21 cellular contexts compared by ENCODE assay signal in the genomic region with DNA sequence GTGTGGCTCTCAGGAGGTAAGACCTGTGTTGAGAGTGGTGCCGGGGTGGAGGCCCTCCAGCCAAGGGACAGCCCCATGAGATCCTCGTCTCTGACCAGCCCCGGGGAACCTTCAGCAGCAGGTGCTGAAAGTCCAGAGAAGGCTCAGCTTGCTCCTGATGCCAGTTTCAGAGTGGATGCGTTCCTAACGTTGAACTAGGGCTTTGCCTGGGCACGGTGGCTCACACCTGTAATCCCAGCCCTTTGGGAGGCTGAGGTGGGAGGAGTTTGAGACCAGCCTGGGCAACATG. TPM values are rescaled to one million over a fixed set of nuclear protein-coding genes. Genes with fewer than 3 reads are reported as not detected.
DNase-seq lines count a peak whose midpoint lies in the region; ATAC-seq, FAIRE-seq and TF ChIP-seq lines count a peak whose summit lies in the region.
"Had no signal": no experiment of that assay in that cellular context is flagged by ENCODE, and none has a peak within 500 bp of the region (broad histone marks: within the 10 kb centered on the region; RNA-seq: fewer than 3 reads in every experiment).

No MANE protein-coding gene starts in this region.

- peak overlapping the region in 1 of 3 experiments; percentile 34 for H3K4me3 ChIP-seq in keratinocyte (ENCODE audit: control insufficient read depth in 2 of 3, extremely low read depth in 1 of 3, insufficient read depth in 2 of 3, low read depth in 1 of 3, low read length in 3 of 3)
- no peak overlapping the region for H3K4me3 ChIP-seq in small intestine (ENCODE audit: low read depth in 1 of 2, low read length in 2 of 2)
- no peak overlapping the region for H3K4me3 ChIP-seq in neural progenitor cell
- no peak overlapping the region for H3K4me3 ChIP-seq in kidney (ENCODE audit: low read length in 2 of 2)
- H3K4me3 ChIP-seq: gastrocnemius medialis, left ventricle myocardium inferior had no signal

- H3K36me3 Mint-ChIP-seq in Calu3 (ENCODE audit: insufficient read depth, unreplicated experiment) (peaks cover 30% of the 10 kb centered on the region), neural progenitor cell (no peaks in the 10 kb centered on the region)
- H3K36me3 Mint-ChIP-seq: activated CD8-positive, alpha-beta memory T cell treated with anti-CD3 and anti-CD28 coated beads, Interleukin-2, amount 10 ng/mL, durations not matched to agents 7 days and 5 days; brain; CD4-positive, CD25-positive, alpha-beta regulatory T cell had no signal

- FAIRE-seq in keratinocyte (lab: Jason Lieb, UNC) (no peak), small intestine (lab: Jason Lieb, UNC) (no peak), kidney (lab: Jason Lieb, UNC) (no peak)

- H3K27ac ChIP-seq in VCaP (peak overlapping the region; percentile 77), keratinocyte (ENCODE audit: control insufficient read depth, insufficient read depth, low read length) (peak overlapping the region; percentile 87), small intestine (ENCODE audit: low read depth in 1 of 2, low read length in 1 of 2) (peak overlapping the region; percentile 65 to 66), neural progenitor cell (no peak overlapping the region), kidney (ENCODE audit: low read depth in 2 of 2, low read length in 2 of 2) (no peak overlapping the region)

- H4K20me1 ChIP-seq in keratinocyte (ENCODE audit: control insufficient read depth, extremely low read depth, insufficient read depth, low read length) (peaks cover 4% of the 10 kb centered on the region), neural progenitor cell (ENCODE audit: low read depth) (peaks cover 6% of the 10 kb centered on the region)

- no peaks in the 10 kb centered on the region for H3K9me3 ChIP-seq in keratinocyte (ENCODE audit: control insufficient read depth, low read depth, low read length)
- no peaks in the 10 kb centered on the region for H3K9me3 ChIP-seq in small intestine (ENCODE audit: control insufficient read depth, low read depth)
- no peaks in the 10 kb centered on the region for H3K9me3 ChIP-seq in neural progenitor cell (ENCODE audit: low read depth)
- H3K9me3 ChIP-seq in kidney (ENCODE audit: control insufficient read depth in 1 of 2, low read length in 2 of 2), result no peaks in the 10 kb centered on the region
- H3K9me3 ChIP-seq: gastrocnemius medialis, left ventricle myocardium inferior had no signal

- H3K27me3 Mint-ChIP-seq in Calu3 (ENCODE audit: unreplicated experiment), result no peaks in the 10 kb centered on the region
- peaks cover 4% of the 10 kb centered on the region for H3K27me3 Mint-ChIP-seq in neural progenitor cell (ENCODE audit: insufficient read depth, low read depth)
- H3K27me3 Mint-ChIP-seq: activated CD8-positive, alpha-beta memory T cell treated with anti-CD3 and anti-CD28 coated beads, Interleukin-2, amount 10 ng/mL, durations not matched to agents 7 days and 5 days had no signal

- H3K9me1 ChIP-seq in keratinocyte (ENCODE audit: control insufficient read depth, extremely low read depth, insufficient read depth, low read length), result no peaks in the 10 kb centered on the region

- intact Hi-C loops in Calu3 (cut with micrococcal nuclease; ENCODE audit: unreplicated experiment) (loop anchor here (2.0 to 10.0 kb wide), 2 partner anchors 30 to 70 kb away; partner anchors contain the start of gene BRI3), kidney (cut with DNase I) (no loop called here)

- H3K27ac Mint-ChIP-seq in Calu3 (ENCODE audit: unreplicated experiment) (peak overlapping the region; percentile 94), neural progenitor cell (no peak overlapping the region)
- H3K27ac Mint-ChIP-seq: activated CD8-positive, alpha-beta memory T cell treated with anti-CD3 and anti-CD28 coated beads, Interleukin-2, amount 10 ng/mL, durations not matched to agents 7 days and 5 days; activated T-helper 17 cell treated with anti-CD3 and anti-CD28 coated beads, Interleukin-2, amount 50 U/mL, for 72 hours; brain; CD4-positive, CD25-positive, alpha-beta regulatory T cell; dendritic cell treated with granulocyte-macrophage colony-stimulating factor and Interleukin-4, amounts not matched to agents 40 ng/mL and 50 ng/mL, for 4 days had no signal

- H3K9ac ChIP-seq in keratinocyte (ENCODE audit: control insufficient read depth, extremely low read depth, insufficient read depth, low read length), result peak overlapping the region; percentile 65
- H3K9ac ChIP-seq in neural progenitor cell, result no peak overlapping the region
- no peak overlapping the region for H3K9ac ChIP-seq in kidney (ENCODE audit: low read length in 2 of 2)

- peak overlapping the region; percentile 80 for H3K4me2 ChIP-seq in keratinocyte (ENCODE audit: control insufficient read depth, extremely low read depth, insufficient read depth, low read depth, low read length)
- H3K4me2 ChIP-seq in neural progenitor cell, result no peak overlapping the region

- H3K36me3 ChIP-seq in keratinocyte (ENCODE audit: control insufficient read depth in 2 of 2, extremely low read depth in 1 of 2, insufficient read depth in 2 of 2, low read length in 2 of 2), result peaks cover 9 to 18% of the 10 kb centered on the region in 2 experiments
- no peaks in the 10 kb centered on the region for H3K36me3 ChIP-seq in small intestine (ENCODE audit: control insufficient read depth in 2 of 2, insufficient read depth in 2 of 2, low read length in 2 of 2)
- H3K36me3 ChIP-seq in neural progenitor cell, result no peaks in the 10 kb centered on the region
- no peaks in the 10 kb centered on the region for H3K36me3 ChIP-seq in kidney (ENCODE audit: control insufficient read depth in 1 of 2, insufficient read depth in 2 of 2, low read length in 2 of 2)
- H3K36me3 ChIP-seq: gastrocnemius medialis, left ventricle myocardium inferior had no signal

- H2AFZ ChIP-seq in keratinocyte (ENCODE audit: control insufficient read depth, low read length) (no peak overlapping the region), neural progenitor cell (replicated peaks) (no peak overlapping the region)

- DNase-seq in Calu3 (no peak), keratinocyte (ENCODE audit: low read depth, low spot score) (no peak), small intestine (no peak), neural progenitor cell (ENCODE audit: low spot score) (no peak), NCI-H510A (lab: John Stamatoyannopoulos, UW) (no peak), kidney (no peak)
- DNase-seq: activated CD8-positive, alpha-beta memory T cell treated with anti-CD3 and anti-CD28 coated beads, Interleukin-2, amount 10 ng/mL, durations not matched to agents 7 days and 5 days; CD4-positive, CD25-positive, alpha-beta regulatory T cell; DMS79 treated with DMSO at 0.1 percent for 48 hours; gastrocnemius medialis; left ventricle myocardium inferior; naive B cell; NCI-H1694; NCI-H774; stimulated activated CD4-positive, alpha-beta T cell treated with anti-CD3 and anti-CD28 coated beads, Interleukin-2, amount 100 ng/mL, for 24 hours; stimulated activated naive CD4-positive, alpha-beta T cell treated with Interleukin-2 at 50 U/mL for 16 hours had no signal

- H3K27me3 ChIP-seq in keratinocyte (ENCODE audit: control insufficient read depth, extremely low read depth, insufficient read depth, low read length) (no peaks in the 10 kb centered on the region), small intestine (ENCODE audit: control insufficient read depth in 2 of 2, insufficient read depth in 2 of 2, low read length in 2 of 2) (no peaks in the 10 kb centered on the region), neural progenitor cell (no peaks in the 10 kb centered on the region)
- H3K27me3 ChIP-seq: gastrocnemius medialis had no signal

- no peaks in the 10 kb centered on the region for H3F3A ChIP-seq in neural progenitor cell (ENCODE audit: low read depth)

- H3K4me3 Mint-ChIP-seq in Calu3 (ENCODE audit: low read depth, unreplicated experiment) (peak overlapping the region; percentile 67), neural progenitor cell (no peak overlapping the region)
- H3K4me3 Mint-ChIP-seq: activated CD8-positive, alpha-beta memory T cell treated with anti-CD3 and anti-CD28 coated beads, Interleukin-2, amount 10 ng/mL, durations not matched to agents 7 days and 5 days; activated T-helper 17 cell treated with anti-CD3 and anti-CD28 coated beads, Interleukin-2, amount 50 U/mL, for 72 hours; brain; CD4-positive, CD25-positive, alpha-beta regulatory T cell; dendritic cell treated with granulocyte-macrophage colony-stimulating factor and Interleukin-4, amounts not matched to agents 40 ng/mL and 50 ng/mL, for 4 days; naive B cell had no signal

- no peaks in the 10 kb centered on the region for H3K9me3 Mint-ChIP-seq in Calu3 (ENCODE audit: low read depth, unreplicated experiment)
- H3K9me3 Mint-ChIP-seq in neural progenitor cell, result no peaks in the 10 kb centered on the region
- H3K9me3 Mint-ChIP-seq: activated T-helper 17 cell treated with anti-CD3 and anti-CD28 coated beads, Interleukin-2, amount 50 U/mL, for 72 hours; dendritic cell treated with granulocyte-macrophage colony-stimulating factor and Interleukin-4, amounts not matched to agents 40 ng/mL and 50 ng/mL, for 4 days had no signal

- H3K79me2 ChIP-seq in keratinocyte (ENCODE audit: control insufficient read depth, insufficient read depth, low read length) (peaks cover 38% of the 10 kb centered on the region), neural progenitor cell (ENCODE audit: low read depth) (peaks cover 5% of the 10 kb centered on the region)

- CTCF ChIA-PET in Calu3 (lab: Charles Lee), result interaction anchor here (0.5 to 1.9 kb wide), 4 partner anchors 29 to 65 kb away, joined by 3 to 6 read pairs (median 4); partner anchors contain the start of gene BAIAP2L1

- WGBS in small intestine, 3 donors, result 74 to 92% (median 89%) methylated on average over 6 of the region's 6 CpGs

- ATAC-seq in GM18502 (IDR thresholded peaks at IDR 0.05; ENCODE audit: poor library complexity, unreplicated experiment), result no peak
- ATAC-seq: activated CD8-positive, alpha-beta memory T cell treated with anti-CD3 and anti-CD28 coated beads, Interleukin-2, amount 10 ng/mL, durations not matched to agents 7 days and 5 days; activated T-helper 17 cell treated with anti-CD3 and anti-CD28 coated beads, Interleukin-2, amount 50 U/mL, for 72 hours; gastrocnemius medialis had no signal

- BruUV-seq in Calu3 (replicated peaks; lab: Mats Ljungman, UMichigan), result no TSS peak

- H3K4me1 ChIP-seq in keratinocyte (ENCODE audit: control insufficient read depth, extremely low read depth, insufficient read depth, low read length) (peaks cover 39% of the 10 kb centered on the region), small intestine (ENCODE audit: control insufficient read depth in 2 of 2, insufficient read depth in 1 of 2, low read depth in 1 of 2, low read length in 1 of 2) (peaks cover 0 to 5% of the 10 kb centered on the region in 2 donors), neural progenitor cell (no peaks in the 10 kb centered on the region), kidney (ENCODE audit: control insufficient read depth in 1 of 2, insufficient read depth in 1 of 2, low read depth in 1 of 2, low read length in 2 of 2) (peaks cover 0 to 3% of the 10 kb centered on the region in 2 donors)
- H3K4me1 ChIP-seq: gastrocnemius medialis had no signal

- TF ChIP-seq CTCF in Calu3 (IDR thresholded peaks at IDR 0.05; ENCODE audit: unreplicated experiment) (no peak), VCaP (conservative IDR thresholded peaks at IDR 0.05) (no peak), keratinocyte (optimal IDR thresholded peaks at IDR 0.05 in 1 of 3, IDR thresholded peaks at IDR 0.05 in 1 of 3, conservative IDR thresholded peaks at IDR 0.05 in 1 of 3; ENCODE audit: extremely low read depth in 1 of 3, insufficient read depth in 2 of 3, low read length in 3 of 3) (no peak), neural progenitor cell (IDR thresholded peaks at IDR 0.05) (no peak), kidney (IDR thresholded peaks at IDR 0.05; ENCODE audit: borderline replicate concordance, extremely low read depth, insufficient read depth) (no peak)

- H3K4me1 Mint-ChIP-seq in Calu3 (ENCODE audit: low read depth, unreplicated experiment), result peaks cover 36% of the 10 kb centered on the region
- peaks cover 5% of the 10 kb centered on the region for H3K4me1 Mint-ChIP-seq in neural progenitor cell
- H3K4me1 Mint-ChIP-seq: activated CD8-positive, alpha-beta memory T cell treated with anti-CD3 and anti-CD28 coated beads, Interleukin-2, amount 10 ng/mL, durations not matched to agents 7 days and 5 days; activated T-helper 17 cell treated with anti-CD3 and anti-CD28 coated beads, Interleukin-2, amount 50 U/mL, for 72 hours; brain; CD4-positive, CD25-positive, alpha-beta regulatory T cell; naive B cell had no signal

- dilution Hi-C loops in keratinocyte (cut with MboI; ENCODE audit: extremely low pct_ligation_motif_present, low sequenced_read_pairs), result no loop called here

RNA-seq across cellular contexts. Expression of gene BAIAP2L1, which starts 45.7 kb away (rescaled TPM):
- total RNA-seq in Calu3 (2022) (55.8 and 63.8 TPM in 2 replicates), neural progenitor cell (ENCODE audit: low replicate concordance) (29.5 and 35.1 TPM in 2 replicates), kidney (18.8 TPM)
- polyA plus RNA-seq in keratinocyte (38.7 to 49.0 TPM (median 41.7 TPM) in 3 replicates), small intestine (10 to 100 TPM; 23.8 to 51.4 (median 40.5) TPM), kidney (ENCODE audit: insufficient read depth, low read depth, low replicate concordance) (9.6 TPM)
- 73.3 TPM for polyA plus RNA-seq in keratinocyte (2011; ENCODE audit: low read depth)
- 45.4 and 52.2 TPM in 2 replicates for polyA plus RNA-seq in keratinocyte (2011; cell fraction: cytosol; rRNA removed)
- 86.6 and 102 TPM in 2 replicates for polyA plus RNA-seq in keratinocyte (2011; cell fraction: nucleus; rRNA removed)
- 35.6 and 40.3 TPM in 2 replicates for polyA plus RNA-seq in keratinocyte (2012; ENCODE audit: low replicate concordance)
- polyA minus RNA-seq in keratinocyte, result 39.6 to 50.3 TPM (median 42.2 TPM) in 3 replicates
- polyA minus RNA-seq in keratinocyte (2011; cell fraction: cytosol; rRNA and poly(A)+ RNA removed), result 33.2 TPM
- polyA minus RNA-seq in keratinocyte (2011; cell fraction: nucleus; rRNA and poly(A)+ RNA removed), result 34.5 and 47.5 TPM in 2 replicates

Comparison
In these comparisons a context has a peak if more than half of its experiments do, and no peak if none do; other contexts are left out.
1. H3K27ac ChIP-seq: peak in VCaP (single experiment), keratinocyte (single experiment) and small intestine (2 of 2); none in neural progenitor cell (single experiment) and kidney (0 of 2).